ENCODE assay signal across 1 cellular context in genomic region chr3:19543212-19543841, GRCh38.
TF ChIP-seq lines count a peak whose summit lies in the region.

No MANE protein-coding gene starts in this region.

TF ChIP-seq in SK-N-SH treated with all-trans-retinoic acid at 6 μM for 48 hours, 23 proteins besides CTCF, POLR2A, EP300 and RAD21 (continued from another document):
- TF ChIP-seq TSHZ2 (CRISPR knock-in tag; IDR thresholded peaks at IDR 0.05) = no peak
- TF ChIP-seq ISL1 (CRISPR knock-in tag; IDR thresholded peaks at IDR 0.05) = no peak
- TF ChIP-seq ZNF565 (CRISPR knock-in tag; conservative IDR thresholded peaks at IDR 0.05; ENCODE audit: low read depth) = no peak
- TF ChIP-seq CREB5 (CRISPR knock-in tag; IDR thresholded peaks at IDR 0.05; ENCODE audit: low read depth) = no peak
- TF ChIP-seq TCF4 (CRISPR knock-in tag; IDR thresholded peaks at IDR 0.05; ENCODE audit: borderline replicate concordance) = no peak
- no peak for TF ChIP-seq GLIS3 (CRISPR knock-in tag; IDR thresholded peaks at IDR 0.05)
